Comparison of ENCODE assay signal across 1 cellular context in the genomic region with DNA sequence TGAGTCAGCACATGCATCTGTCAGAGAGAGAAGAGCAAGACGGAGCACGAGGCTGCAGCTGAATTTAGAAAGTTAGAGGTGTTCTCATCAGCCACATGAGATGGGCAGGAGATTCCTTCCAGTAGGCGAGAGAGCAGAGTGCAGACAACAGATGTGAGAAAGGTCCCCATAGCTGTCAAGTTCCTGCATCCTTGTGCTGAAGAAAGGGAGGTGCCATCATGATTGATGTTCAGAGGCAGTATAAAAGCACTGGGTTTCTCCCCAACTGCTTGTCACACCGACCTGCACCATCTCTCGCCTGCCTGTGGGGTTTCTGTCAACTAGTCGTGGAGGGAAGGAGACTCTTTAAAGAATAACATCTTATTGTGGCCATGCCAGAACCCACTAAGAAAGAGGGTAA.
TF ChIP-seq lines count a peak whose summit lies in the region.

MYBPC1 (plus strand) TSS at position 272 of the 400 bp plus-strand sequence; CDS start at position 372, 100 bp downstream.

TF ChIP-seq in WTC11, 78 proteins besides CTCF, POLR2A, EP300 and RAD21 (continued from another document):
- no peak for TF ChIP-seq JUN (CRISPR knock-in tag; IDR thresholded peaks at IDR 0.05)
- TF ChIP-seq ZNF121 (CRISPR knock-in tag; IDR thresholded peaks at IDR 0.05) = no peak
- TF ChIP-seq, protein P1, sequence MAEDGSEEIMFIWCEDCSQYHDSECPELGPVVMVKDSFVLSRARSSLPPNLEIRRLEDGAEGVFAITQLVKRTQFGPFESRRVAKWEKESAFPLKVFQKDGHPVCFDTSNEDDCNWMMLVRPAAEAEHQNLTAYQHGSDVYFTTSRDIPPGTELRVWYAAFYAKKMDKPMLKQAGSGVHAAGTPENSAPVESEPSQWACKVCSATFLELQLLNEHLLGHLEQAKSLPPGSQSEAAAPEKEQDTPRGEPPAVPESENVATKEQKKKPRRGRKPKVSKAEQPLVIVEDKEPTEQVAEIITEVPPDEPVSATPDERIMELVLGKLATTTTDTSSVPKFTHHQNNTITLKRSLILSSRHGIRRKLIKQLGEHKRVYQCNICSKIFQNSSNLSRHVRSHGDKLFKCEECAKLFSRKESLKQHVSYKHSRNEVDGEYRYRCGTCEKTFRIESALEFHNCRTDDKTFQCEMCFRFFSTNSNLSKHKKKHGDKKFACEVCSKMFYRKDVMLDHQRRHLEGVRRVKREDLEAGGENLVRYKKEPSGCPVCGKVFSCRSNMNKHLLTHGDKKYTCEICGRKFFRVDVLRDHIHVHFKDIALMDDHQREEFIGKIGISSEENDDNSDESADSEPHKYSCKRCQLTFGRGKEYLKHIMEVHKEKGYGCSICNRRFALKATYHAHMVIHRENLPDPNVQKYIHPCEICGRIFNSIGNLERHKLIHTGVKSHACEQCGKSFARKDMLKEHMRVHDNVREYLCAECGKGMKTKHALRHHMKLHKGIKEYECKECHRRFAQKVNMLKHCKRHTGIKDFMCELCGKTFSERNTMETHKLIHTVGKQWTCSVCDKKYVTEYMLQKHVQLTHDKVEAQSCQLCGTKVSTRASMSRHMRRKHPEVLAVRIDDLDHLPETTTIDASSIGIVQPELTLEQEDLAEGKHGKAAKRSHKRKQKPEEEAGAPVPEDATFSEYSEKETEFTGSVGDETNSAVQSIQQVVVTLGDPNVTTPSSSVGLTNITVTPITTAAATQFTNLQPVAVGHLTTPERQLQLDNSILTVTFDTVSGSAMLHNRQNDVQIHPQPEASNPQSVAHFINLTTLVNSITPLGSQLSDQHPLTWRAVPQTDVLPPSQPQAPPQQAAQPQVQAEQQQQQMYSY (CRISPR knock-in tag; IDR thresholded peaks at IDR 0.05) = no peak
- no peak for TF ChIP-seq TCF7 (CRISPR knock-in tag; IDR thresholded peaks at IDR 0.05; ENCODE audit: low read depth)
- TF ChIP-seq NFATC4 (CRISPR knock-in tag; IDR thresholded peaks at IDR 0.05) = no peak
- TF ChIP-seq, protein P2, sequence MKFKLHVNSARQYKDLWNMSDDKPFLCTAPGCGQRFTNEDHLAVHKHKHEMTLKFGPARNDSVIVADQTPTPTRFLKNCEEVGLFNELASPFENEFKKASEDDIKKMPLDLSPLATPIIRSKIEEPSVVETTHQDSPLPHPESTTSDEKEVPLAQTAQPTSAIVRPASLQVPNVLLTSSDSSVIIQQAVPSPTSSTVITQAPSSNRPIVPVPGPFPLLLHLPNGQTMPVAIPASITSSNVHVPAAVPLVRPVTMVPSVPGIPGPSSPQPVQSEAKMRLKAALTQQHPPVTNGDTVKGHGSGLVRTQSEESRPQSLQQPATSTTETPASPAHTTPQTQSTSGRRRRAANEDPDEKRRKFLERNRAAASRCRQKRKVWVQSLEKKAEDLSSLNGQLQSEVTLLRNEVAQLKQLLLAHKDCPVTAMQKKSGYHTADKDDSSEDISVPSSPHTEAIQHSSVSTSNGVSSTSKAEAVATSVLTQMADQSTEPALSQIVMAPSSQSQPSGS (CRISPR knock-in tag; IDR thresholded peaks at IDR 0.05; ENCODE audit: borderline replicate concordance, low read depth) = no peak
- no peak for TF ChIP-seq ESRRA (CRISPR knock-in tag; IDR thresholded peaks at IDR 0.05; ENCODE audit: borderline replicate concordance)
- TF ChIP-seq, protein P3, sequence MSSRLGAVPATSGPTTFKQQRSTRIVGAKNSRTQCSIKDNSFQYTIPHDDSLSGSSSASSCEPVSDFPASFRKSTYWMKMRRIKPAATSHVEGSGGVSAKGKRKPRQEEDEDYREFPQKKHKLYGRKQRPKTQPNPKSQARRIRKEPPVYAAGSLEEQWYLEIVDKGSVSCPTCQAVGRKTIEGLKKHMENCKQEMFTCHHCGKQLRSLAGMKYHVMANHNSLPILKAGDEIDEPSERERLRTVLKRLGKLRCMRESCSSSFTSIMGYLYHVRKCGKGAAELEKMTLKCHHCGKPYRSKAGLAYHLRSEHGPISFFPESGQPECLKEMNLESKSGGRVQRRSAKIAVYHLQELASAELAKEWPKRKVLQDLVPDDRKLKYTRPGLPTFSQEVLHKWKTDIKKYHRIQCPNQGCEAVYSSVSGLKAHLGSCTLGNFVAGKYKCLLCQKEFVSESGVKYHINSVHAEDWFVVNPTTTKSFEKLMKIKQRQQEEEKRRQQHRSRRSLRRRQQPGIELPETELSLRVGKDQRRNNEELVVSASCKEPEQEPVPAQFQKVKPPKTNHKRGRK (CRISPR knock-in tag; IDR thresholded peaks at IDR 0.05; ENCODE audit: borderline replicate concordance) = no peak
- no peak for TF ChIP-seq MYBL2 (CRISPR knock-in tag; IDR thresholded peaks at IDR 0.05)
- no peak for TF ChIP-seq TEAD1 (CRISPR knock-in tag; IDR thresholded peaks at IDR 0.05)
- TF ChIP-seq ATF1 (CRISPR knock-in tag; IDR thresholded peaks at IDR 0.05) = no peak
- no peak for TF ChIP-seq USF1 (CRISPR knock-in tag; IDR thresholded peaks at IDR 0.05)
